1 cellular context compared by ENCODE assay signal in the genomic region with DNA sequence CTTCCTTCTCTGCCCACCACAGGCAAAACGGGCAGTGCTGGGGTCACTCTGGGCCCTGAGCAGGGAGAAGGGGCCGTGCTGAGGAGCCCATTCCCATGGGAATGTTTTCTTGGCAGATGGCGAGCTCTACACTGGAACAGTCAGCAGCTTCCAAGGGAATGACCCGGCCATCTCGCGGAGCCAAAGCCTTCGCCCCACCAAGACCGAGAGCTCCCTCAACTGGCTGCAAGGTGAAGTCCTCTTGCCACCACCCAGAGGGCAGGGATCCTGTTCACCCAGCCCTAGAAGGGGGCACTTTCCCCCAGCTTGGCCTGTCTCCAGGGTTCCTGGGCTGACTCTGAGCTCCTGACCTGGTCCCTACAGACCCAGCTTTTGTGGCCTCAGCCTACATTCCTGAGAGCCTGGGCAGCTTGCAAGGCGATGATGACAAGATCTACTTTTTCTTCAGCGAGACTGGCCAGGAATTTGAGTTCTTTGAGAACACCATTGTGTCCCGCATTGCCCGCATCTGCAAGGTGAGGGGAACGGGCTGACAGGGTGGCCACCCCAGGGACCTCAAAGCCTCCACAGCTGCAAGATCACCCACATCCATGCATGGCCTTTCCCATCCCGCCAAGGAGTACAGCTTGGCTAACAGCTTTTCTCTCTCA.
TF ChIP-seq lines count a peak whose summit lies in the region.

No MANE protein-coding gene starts in this region.

TF ChIP-seq in HEK293, 187 proteins besides CTCF, POLR2A, EP300 and RAD21 (continued from another document):
- no peak for TF ChIP-seq HOXC10 (CRISPR knock-in tag; IDR thresholded peaks at IDR 0.05)
- no peak for TF ChIP-seq GFI1B (tag by site-specific recombination; IDR thresholded peaks at IDR 0.05)
